ENCODE assay signal across 8 cellular contexts in the genomic region with DNA sequence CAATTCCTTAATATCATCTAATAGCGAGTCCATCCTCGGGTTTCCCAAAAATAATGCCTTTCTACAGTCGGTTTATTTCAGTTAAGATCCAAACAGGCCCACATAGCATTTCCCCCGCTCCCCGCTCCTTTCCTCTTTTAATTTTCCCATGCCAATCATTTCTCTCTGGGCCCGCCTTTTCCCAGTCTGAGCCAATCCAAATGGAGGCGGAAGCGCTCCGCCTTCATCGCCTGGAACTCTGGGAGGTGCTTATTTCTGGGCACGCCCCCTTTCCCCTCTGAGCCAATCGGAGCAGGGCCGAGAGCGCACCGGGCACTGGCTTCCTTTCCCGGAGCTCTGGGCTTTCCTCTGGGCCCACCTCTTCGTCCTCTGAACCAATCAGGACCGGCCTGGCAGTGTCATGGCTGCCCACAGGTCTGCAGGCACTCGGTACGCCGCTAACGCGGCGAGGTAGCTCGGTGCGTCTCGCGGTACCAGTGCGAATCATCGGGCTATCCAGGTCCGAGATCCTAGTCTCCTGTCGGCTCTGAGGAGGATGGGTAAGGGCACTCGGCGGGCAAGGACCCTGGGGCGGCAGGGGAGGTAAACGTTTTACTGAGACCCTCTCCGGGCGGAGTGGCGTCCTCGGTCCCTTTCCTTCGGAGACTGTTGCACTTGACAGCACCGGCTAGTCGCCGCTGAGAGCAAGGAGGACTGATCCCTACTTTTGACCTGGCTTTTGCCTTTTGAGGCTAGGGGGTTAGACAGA.
A peak's percentile ranks its signal among the peaks of the same experiment; 100 is the strongest.
DNase-seq lines count a peak whose midpoint lies in the region; ATAC-seq and TF ChIP-seq lines count a peak whose summit lies in the region.
"Not testable (repeated sequence)": the region's sequence is repeated elsewhere in the genome, so short reads cannot be mapped to it uniquely, and the experiment has no call there.

A gene with protein sequence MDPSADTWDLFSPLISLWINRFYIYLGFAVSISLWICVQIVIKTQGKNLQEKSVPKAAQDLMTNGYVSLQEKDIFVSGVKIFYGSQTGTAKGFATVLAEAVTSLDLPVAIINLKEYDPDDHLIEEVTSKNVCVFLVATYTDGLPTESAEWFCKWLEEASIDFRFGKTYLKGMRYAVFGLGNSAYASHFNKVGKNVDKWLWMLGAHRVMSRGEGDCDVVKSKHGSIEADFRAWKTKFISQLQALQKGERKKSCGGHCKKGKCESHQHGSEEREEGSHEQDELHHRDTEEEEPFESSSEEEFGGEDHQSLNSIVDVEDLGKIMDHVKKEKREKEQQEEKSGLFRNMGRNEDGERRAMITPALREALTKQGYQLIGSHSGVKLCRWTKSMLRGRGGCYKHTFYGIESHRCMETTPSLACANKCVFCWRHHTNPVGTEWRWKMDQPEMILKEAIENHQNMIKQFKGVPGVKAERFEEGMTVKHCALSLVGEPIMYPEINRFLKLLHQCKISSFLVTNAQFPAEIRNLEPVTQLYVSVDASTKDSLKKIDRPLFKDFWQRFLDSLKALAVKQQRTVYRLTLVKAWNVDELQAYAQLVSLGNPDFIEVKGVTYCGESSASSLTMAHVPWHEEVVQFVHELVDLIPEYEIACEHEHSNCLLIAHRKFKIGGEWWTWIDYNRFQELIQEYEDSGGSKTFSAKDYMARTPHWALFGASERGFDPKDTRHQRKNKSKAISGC (plus strand): TSS at position 390 of the 748 bp plus-strand sequence. CDS start 146 bp downstream, at position 536.

- H3K4me2 ChIP-seq in MM.1S (ENCODE audit: low read depth, low read length) = peak within 1 kb of the TSS; percentile 73

- H3K36me3 Mint-ChIP-seq in nephron progenitor cell (ENCODE audit: low read depth) = peaks cover 15% of the 10 kb centered on the region

- not testable (repeated sequence) for H3K9me2 ChIP-seq in MM.1S (replicated peaks; ENCODE audit: insufficient read depth, low read length)

- H3K27me3 Mint-ChIP-seq in nephron progenitor cell (ENCODE audit: low read depth, poor library complexity); stimulated activated naive CD8-positive, alpha-beta T cell treated with anti-CD3 and anti-CD28 coated beads, Interleukin-15, amount 100 ng/mL, for 72 hours: not testable (repeated sequence)

- H3K9me3 ChIP-seq in HAP-1; MM.1S (replicated peaks; ENCODE audit: insufficient read depth, low read length): not testable (repeated sequence)

- H3F3A ChIP-seq in MM.1S (ENCODE audit: insufficient read depth, low read length) = not testable (repeated sequence)

- TF ChIP-seq CTCF in MM.1S (IDR thresholded peaks at IDR 0.05; ENCODE audit: low read length); nephron progenitor cell (IDR thresholded peaks at IDR 0.05): not testable (repeated sequence)

- peaks cover 13% of the 10 kb centered on the region for H3K36me3 ChIP-seq in HAP-1 (replicated peaks)
- not testable (repeated sequence) for H3K36me3 ChIP-seq in MM.1S (replicated peaks; ENCODE audit: insufficient read depth, low read length)

- peak within 1 kb of the TSS; percentile 81 for H3K9ac ChIP-seq in MM.1S (ENCODE audit: low read length)

- not testable (repeated sequence) for H3K9me3 Mint-ChIP-seq in nephron progenitor cell; stimulated activated naive CD8-positive, alpha-beta T cell treated with anti-CD3 and anti-CD28 coated beads, Interleukin-15, amount 100 ng/mL, for 72 hours

- peaks cover 41% of the 10 kb centered on the region for H3K79me2 ChIP-seq in MM.1S (ENCODE audit: low read length)

- not testable (repeated sequence) for H3K27me3 ChIP-seq in HAP-1 (ENCODE audit: low read depth); MM.1S (replicated peaks; ENCODE audit: insufficient read depth, low read length)

- peak within 1 kb of the TSS; percentile 99 for H3K27ac Mint-ChIP-seq in nephron progenitor cell
- H3K27ac Mint-ChIP-seq in stimulated activated naive CD8-positive, alpha-beta T cell treated with anti-CD3 and anti-CD28 coated beads, Interleukin-15, amount 100 ng/mL, for 72 hours = peak within 1 kb of the TSS; percentile 99

- H3K4me3 ChIP-seq in HAP-1 (peak within 1 kb of the TSS; percentile 92), MM.1S (ENCODE audit: low read length) (peak within 1 kb of the TSS; percentile 78)

- ATAC-seq in stimulated activated naive CD8-positive, alpha-beta T cell treated with anti-CD3 and anti-CD28 coated beads, Interleukin-15, amount 100 ng/mL, for 72 hours = peak; percentile 91

- not testable (repeated sequence) for H4K20me1 ChIP-seq in MM.1S (ENCODE audit: insufficient read depth, low read length)

- peaks cover 17% of the 10 kb centered on the region for H3K4me1 Mint-ChIP-seq in nephron progenitor cell
- peaks cover 26% of the 10 kb centered on the region for H3K4me1 Mint-ChIP-seq in stimulated activated naive CD8-positive, alpha-beta T cell treated with anti-CD3 and anti-CD28 coated beads, Interleukin-15, amount 100 ng/mL, for 72 hours

- not testable (repeated sequence) for H3K4me1 ChIP-seq in HAP-1; MM.1S (ENCODE audit: low read length)

- peak within 1 kb of the TSS; percentile 97 for H3K4me3 Mint-ChIP-seq in nephron progenitor cell
- peak within 1 kb of the TSS; percentile 91 to 99 for H3K4me3 Mint-ChIP-seq in stimulated activated naive CD8-positive, alpha-beta T cell treated with anti-CD3 and anti-CD28 coated beads, Interleukin-15, amount 100 ng/mL, for 72 hours

- H3K27ac ChIP-seq in MM.1S (ENCODE audit: low read length) = peak within 1 kb of the TSS; percentile 68; the same call in 1 of the 2 replicates

- DNase-seq in ELR (ENCODE audit: low read depth) (peak; percentile 97), HAP-1 (ENCODE audit: low spot score in 2 of 2) (peak; percentile 94 to 99), MM.1S (peak; percentile 96), SIG-M5 (lab: John Stamatoyannopoulos, UW) (peak; percentile 88), activated gamma-delta T cell (lab: John Stamatoyannopoulos, UW) (peak; percentile 73), fibroblast of the conjunctiva (ENCODE audit: low read depth) (peak; percentile 95), nephron progenitor cell (peak; percentile 98)
- DNase-seq in stimulated activated naive CD8-positive, alpha-beta T cell treated with anti-CD3 and anti-CD28 coated beads, Interleukin-15, amount 100 ng/mL, for 72 hours = peak; percentile 97 to 99

- in situ Hi-C loops in HAP-1 (cut with MboI; ENCODE audit: low sequenced_read_pairs) = not testable (repeated sequence)

- H2AFZ ChIP-seq in MM.1S (ENCODE audit: low read length) = peak within 1 kb of the TSS; percentile 70

Comparison
In these comparisons a context has a peak if more than half of its experiments do, and no peak if none do; other contexts are left out.
1. Peak in every context shown above with its lines: DNase-seq, ATAC-seq, H3K4me3 ChIP-seq and H3K27ac ChIP-seq.